In genomic region chr2:174585657-174586056, GRCh38 we compare ENCODE assay signal across 19 cellular contexts. TPM values are rescaled to one million over a fixed set of nuclear protein-coding genes. Genes with fewer than 3 reads are reported as not detected.
DNase-seq lines count a peak whose midpoint lies in the region; ATAC-seq and TF ChIP-seq lines count a peak whose summit lies in the region.
"Had no signal": no experiment of that assay in that cellular context is flagged by ENCODE, and none has a peak within 500 bp of the region (broad histone marks: within the 10 kb centered on the region; RNA-seq: fewer than 3 reads in every experiment).

No MANE protein-coding gene starts in this region.

- intact Hi-C loops in activated CD4-positive, alpha-beta T cell treated with anti-CD3 and anti-CD28 coated beads for 36 hours (cut with DNase I, micrococcal nuclease) = no loop called here

- H3K9me3 ChIP-seq in neutrophil = no peaks in the 10 kb centered on the region
- H3K9me3 ChIP-seq: Caco-2, mucosa of descending colon, ovary had no signal

- H3K27ac Mint-ChIP-seq in activated CD4-positive, alpha-beta T cell treated with anti-CD3 and anti-CD28 coated beads for 36 hours = peak overlapping the region; percentile 61
- peak overlapping the region; percentile 70 for H3K27ac Mint-ChIP-seq in activated naive CD8-positive, alpha-beta T cell treated with anti-CD3 and anti-CD28 coated beads for 36 hours
- H3K27ac Mint-ChIP-seq: type B pancreatic cell had no signal

- no peaks in the 10 kb centered on the region for H3K27me3 ChIP-seq in neutrophil
- H3K27me3 ChIP-seq: ovary had no signal

- H3K36me3 ChIP-seq in neutrophil = peaks cover 85% of the 10 kb centered on the region
- H3K36me3 ChIP-seq: ovary had no signal

- ATAC-seq in activated CD4-positive, alpha-beta T cell treated with anti-CD3 and anti-CD28 coated beads for 36 hours = no peak
- ATAC-seq: left colon, mucosa of descending colon had no signal

- peaks cover 28 to 44% of the 10 kb centered on the region in 2 experiments for H3K4me1 ChIP-seq in neutrophil (ENCODE audit: control insufficient read depth in 1 of 2, insufficient read depth in 1 of 2, low read depth in 1 of 2, low read length in 1 of 2)

- H3K4me1 Mint-ChIP-seq in activated CD4-positive, alpha-beta T cell treated with anti-CD3 and anti-CD28 coated beads for 36 hours = peaks cover 83% of the 10 kb centered on the region
- peaks cover 83% of the 10 kb centered on the region for H3K4me1 Mint-ChIP-seq in activated naive CD8-positive, alpha-beta T cell treated with anti-CD3 and anti-CD28 coated beads for 36 hours

- no peaks in the 10 kb centered on the region for H3K27me3 Mint-ChIP-seq in activated CD4-positive, alpha-beta T cell treated with anti-CD3 and anti-CD28 coated beads for 36 hours
- H3K27me3 Mint-ChIP-seq in activated naive CD8-positive, alpha-beta T cell treated with anti-CD3 and anti-CD28 coated beads for 36 hours = no peaks in the 10 kb centered on the region
- H3K27me3 Mint-ChIP-seq: type B pancreatic cell had no signal

- H3K27ac ChIP-seq in neutrophil = peak overlapping the region; percentile 65
- H3K27ac ChIP-seq: ovary had no signal

- no peaks in the 10 kb centered on the region for H3K9me3 Mint-ChIP-seq in activated CD4-positive, alpha-beta T cell treated with anti-CD3 and anti-CD28 coated beads for 36 hours (ENCODE audit: low read depth)
- no peaks in the 10 kb centered on the region for H3K9me3 Mint-ChIP-seq in activated naive CD8-positive, alpha-beta T cell treated with anti-CD3 and anti-CD28 coated beads for 36 hours
- H3K9me3 Mint-ChIP-seq: type B pancreatic cell had no signal

- CTCF ChIA-PET in activated CD4-positive, alpha-beta T cell treated with anti-CD3 and anti-CD28 coated beads for 36 hours (lab: Charles Lee) = interaction anchor here (1.0 to 2.2 kb wide), 3 partner anchors 8 to 103 kb away, joined by 3 to 10 read pairs (median 4); no protein-coding TSS in a partner anchor

- no peak for DNase-seq in activated CD4-positive, alpha-beta T cell treated with anti-CD3 and anti-CD28 coated beads for 36 hours
- no peak for DNase-seq in activated CD4-positive, alpha-beta T cell treated with anti-CD3 and anti-CD28 coated beads for 4 hours
- DNase-seq in NCI-H2029 (lab: John Stamatoyannopoulos, UW) (peak; percentile 20), ecto neural progenitor cell (ENCODE audit: low spot score) (no peak), SHP77 treated with DMSO at 0.1 percent for 48 hours (lab: John Stamatoyannopoulos, UW) (no peak), ACHN (no peak)
- no peak for DNase-seq in activated naive CD8-positive, alpha-beta T cell treated with anti-CD3 and anti-CD28 coated beads for 36 hours
- DNase-seq: activated CD4-positive, alpha-beta T cell treated with anti-CD3 and anti-CD28 coated beads, Interleukin-2, amount 50 U/mL, for 48 hours; activated gamma-delta T cell; GDM1; KBM-7; left colon; mucosa of descending colon; ovary; stimulated activated CD4-positive, alpha-beta T cell treated with anti-CD3 and anti-CD28 coated beads, Interleukin-4, amount 100 ng/mL, for 4 hours; T1000 had no signal

- in situ Hi-C loops in ACHN (cut with HindIII; ENCODE audit: low pct_ligation_motif_present, low pct_unique_long_range_greater_than_20kb, low sequenced_read_pairs) = no loop called here

- no peak overlapping the region for H3K4me3 Mint-ChIP-seq in activated CD4-positive, alpha-beta T cell treated with anti-CD3 and anti-CD28 coated beads for 36 hours
- no peak overlapping the region for H3K4me3 Mint-ChIP-seq in activated naive CD8-positive, alpha-beta T cell treated with anti-CD3 and anti-CD28 coated beads for 36 hours

- POLR2A ChIA-PET in activated CD4-positive, alpha-beta T cell treated with anti-CD3 and anti-CD28 coated beads for 36 hours (lab: Charles Lee) = no interaction called here

- peaks cover 47% of the 10 kb centered on the region for H3K36me3 Mint-ChIP-seq in activated CD4-positive, alpha-beta T cell treated with anti-CD3 and anti-CD28 coated beads for 36 hours (ENCODE audit: low read depth)
- peaks cover 62% of the 10 kb centered on the region for H3K36me3 Mint-ChIP-seq in activated naive CD8-positive, alpha-beta T cell treated with anti-CD3 and anti-CD28 coated beads for 36 hours
- H3K36me3 Mint-ChIP-seq: type B pancreatic cell had no signal

- no peak for TF ChIP-seq CTCF in neutrophil (IDR thresholded peaks at IDR 0.05)

- H3K4me3 ChIP-seq in neutrophil (ENCODE audit: low read depth in 1 of 2, low read length in 1 of 2) = no peak overlapping the region
- H3K4me3 ChIP-seq: mucosa of descending colon, ovary had no signal

RNA-seq across cellular contexts. Expression of gene WIPF1, which starts 11.9 kb away (rescaled TPM):
- total RNA-seq in activated CD4-positive, alpha-beta T cell treated with anti-CD3 and anti-CD28 coated beads for 36 hours = 100 to 1,000 TPM; 161 to 188 TPM
- 100 to 1,000 TPM; 384 to 391 TPM for total RNA-seq in activated naive CD8-positive, alpha-beta T cell treated with anti-CD3 and anti-CD28 coated beads for 36 hours
